In the genomic region with DNA sequence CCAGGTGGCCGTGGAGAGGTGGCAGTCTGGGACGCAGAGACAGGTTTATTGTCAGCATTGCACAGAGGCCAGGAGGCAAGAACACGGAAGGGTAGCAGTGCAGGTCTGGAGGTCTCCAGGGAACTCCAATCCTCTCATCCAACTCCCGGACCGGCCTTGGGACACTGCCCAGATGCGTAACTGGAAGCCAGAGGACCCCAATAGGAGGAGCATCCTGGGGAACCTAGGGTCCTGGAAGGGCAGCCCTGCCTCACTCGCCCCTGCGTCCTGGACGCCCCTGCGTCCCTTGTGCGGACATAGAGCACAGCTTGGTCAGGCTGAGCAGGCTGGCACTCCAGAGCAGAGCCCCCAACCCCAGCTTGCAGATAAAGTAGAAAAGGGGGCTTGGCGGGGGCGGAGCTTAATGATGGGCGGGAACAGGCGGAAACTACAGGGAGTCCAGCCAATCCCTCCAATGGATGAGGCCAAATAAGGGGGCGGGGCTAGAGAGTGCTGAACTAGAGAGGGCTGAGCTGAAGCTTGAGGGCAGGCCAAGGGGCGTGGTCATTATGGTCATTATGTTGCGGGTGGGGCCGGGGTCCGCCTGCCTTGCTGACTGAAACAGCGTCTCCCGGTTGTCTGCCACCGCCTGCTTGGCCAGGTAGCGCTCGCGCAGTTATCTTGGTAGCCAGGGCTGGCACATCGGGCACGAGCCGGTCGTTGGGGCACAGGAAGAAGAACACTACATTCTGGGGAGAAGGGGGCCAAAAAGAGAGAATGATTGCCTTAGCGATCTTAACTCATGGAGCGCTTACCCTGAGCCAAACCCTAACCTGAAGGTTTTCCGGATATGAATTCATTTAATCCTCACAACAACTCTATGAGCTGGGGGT, we compare ENCODE assay signal across 8 cellular contexts. TPM values are rescaled to one million over a fixed set of nuclear protein-coding genes. Genes with fewer than 3 reads are reported as not detected.
DNase-seq lines count a peak whose midpoint lies in the region; ATAC-seq and FAIRE-seq lines count a peak whose summit lies in the region.

No MANE protein-coding gene starts in this region.

- FAIRE-seq in RCC 7860 (lab: Jason Lieb, UNC) = no peak

- ATAC-seq in GM19023 (IDR thresholded peaks at IDR 0.05; ENCODE audit: unreplicated experiment) (peak; percentile 44), HG03565 (IDR thresholded peaks at IDR 0.05; ENCODE audit: unreplicated experiment) (no peak)

- peak; percentile 6 to 66 for DNase-seq in NCI-H187 (lab: John Stamatoyannopoulos, UW)
- peak; percentile 44 to 57 for DNase-seq in activated CD4-positive, alpha-beta T cell treated with anti-CD3 and anti-CD28 coated beads for 4 hours
- peak; percentile 91 for DNase-seq in dermis blood vessel endothelial cell
- peak; percentile 47 for DNase-seq in kidney tubule cell (ENCODE audit: low spot score)
- peak; percentile 39 for DNase-seq in stimulated activated CD4-positive, alpha-beta T cell treated with anti-CD3 and anti-CD28 coated beads, Interleukin-12 subunit alpha, Interleukin-12 subunit beta, amount 100 ng/mL, for 4 hours
- no peak for DNase-seq in RCC 7860 (ENCODE audit: low spot score)

RNA-seq across cellular contexts. Expression of a gene that starts 3.7 kb away (rescaled TPM):
- total RNA-seq in dermis blood vessel endothelial cell = 2.7 and 3.3 TPM in 2 replicates

RNA-seq across cellular contexts. Expression of a gene that starts 20.9 kb away (rescaled TPM):
- 9.5 and 10.3 TPM in 2 replicates for total RNA-seq in dermis blood vessel endothelial cell
